In the genomic region with DNA sequence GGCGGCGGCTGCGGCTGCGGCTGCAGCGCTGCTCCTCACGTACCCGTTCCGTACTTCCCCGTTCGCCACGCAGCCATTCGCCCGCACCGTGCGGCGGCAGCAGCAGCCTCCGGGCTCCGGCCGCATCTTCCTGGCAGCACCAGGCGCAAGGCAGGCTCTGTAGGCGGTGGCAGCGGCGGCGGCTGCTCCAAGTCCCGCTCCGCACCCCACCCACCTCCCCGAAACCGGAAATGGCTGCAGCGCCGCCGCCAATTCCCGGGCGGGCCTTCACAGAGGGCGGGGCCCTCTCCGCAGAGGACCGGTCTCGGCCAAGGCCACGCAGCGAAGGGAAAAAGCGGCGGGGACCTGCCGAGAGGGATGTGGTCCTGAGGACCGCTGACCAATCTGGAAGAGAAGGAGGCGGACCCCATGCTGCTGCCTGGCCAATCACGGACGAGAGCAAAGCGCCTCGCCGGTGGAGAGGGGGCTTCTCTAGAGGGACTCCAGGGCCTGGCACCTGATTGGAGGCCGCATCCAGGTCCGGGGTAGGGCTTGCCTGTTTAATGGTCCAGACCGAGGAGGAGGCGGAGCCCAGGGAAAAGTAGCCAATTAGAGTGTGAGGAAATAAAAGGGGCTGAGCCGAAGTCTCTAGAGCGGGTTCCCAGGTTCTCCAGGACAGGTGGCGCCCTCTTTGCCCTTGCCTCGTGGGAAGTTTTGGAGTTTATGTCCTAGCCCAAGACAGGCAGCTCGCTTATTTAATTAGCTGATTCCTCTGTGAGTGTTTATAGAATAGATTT, we compare ENCODE assay signal across 1 cellular context.
TF ChIP-seq lines count a peak whose summit lies in the region.

A gene with protein sequence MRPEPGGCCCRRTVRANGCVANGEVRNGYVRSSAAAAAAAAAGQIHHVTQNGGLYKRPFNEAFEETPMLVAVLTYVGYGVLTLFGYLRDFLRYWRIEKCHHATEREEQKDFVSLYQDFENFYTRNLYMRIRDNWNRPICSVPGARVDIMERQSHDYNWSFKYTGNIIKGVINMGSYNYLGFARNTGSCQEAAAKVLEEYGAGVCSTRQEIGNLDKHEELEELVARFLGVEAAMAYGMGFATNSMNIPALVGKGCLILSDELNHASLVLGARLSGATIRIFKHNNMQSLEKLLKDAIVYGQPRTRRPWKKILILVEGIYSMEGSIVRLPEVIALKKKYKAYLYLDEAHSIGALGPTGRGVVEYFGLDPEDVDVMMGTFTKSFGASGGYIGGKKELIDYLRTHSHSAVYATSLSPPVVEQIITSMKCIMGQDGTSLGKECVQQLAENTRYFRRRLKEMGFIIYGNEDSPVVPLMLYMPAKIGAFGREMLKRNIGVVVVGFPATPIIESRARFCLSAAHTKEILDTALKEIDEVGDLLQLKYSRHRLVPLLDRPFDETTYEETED (minus strand): TSS at position 184 of the 776 bp plus-strand sequence. CDS start 58 bp downstream, at position 126.

TF ChIP-seq in A549, 52 proteins besides CTCF, POLR2A, EP300 and RAD21 (continued from another document):
- no peak for TF ChIP-seq HOXB5 (CRISPR knock-in tag; IDR thresholded peaks at IDR 0.05)
- TF ChIP-seq, protein P1, sequence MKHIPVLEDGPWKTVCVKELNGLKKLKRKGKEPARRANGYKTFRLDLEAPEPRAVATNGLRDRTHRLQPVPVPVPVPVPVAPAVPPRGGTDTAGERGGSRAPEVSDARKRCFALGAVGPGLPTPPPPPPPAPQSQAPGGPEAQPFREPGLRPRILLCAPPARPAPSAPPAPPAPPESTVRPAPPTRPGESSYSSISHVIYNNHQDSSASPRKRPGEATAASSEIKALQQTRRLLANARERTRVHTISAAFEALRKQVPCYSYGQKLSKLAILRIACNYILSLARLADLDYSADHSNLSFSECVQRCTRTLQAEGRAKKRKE (CRISPR knock-in tag; IDR thresholded peaks at IDR 0.05; ENCODE audit: low read depth): no peak
- TF ChIP-seq RNF2 (IDR thresholded peaks at IDR 0.05; ENCODE audit: borderline replicate concordance, low read depth): no peak
- TF ChIP-seq POLR2AphosphoS2 (conservative IDR thresholded peaks at IDR 0.05; ENCODE audit: low read length): no peak
- 0 out of 2 replicates have a peak, but pooled peaks have one; percentile 56 for TF ChIP-seq PHF8 (IDR thresholded peaks at IDR 0.05; ENCODE audit: borderline replicate concordance, low read depth)
- TF ChIP-seq, protein P2, sequence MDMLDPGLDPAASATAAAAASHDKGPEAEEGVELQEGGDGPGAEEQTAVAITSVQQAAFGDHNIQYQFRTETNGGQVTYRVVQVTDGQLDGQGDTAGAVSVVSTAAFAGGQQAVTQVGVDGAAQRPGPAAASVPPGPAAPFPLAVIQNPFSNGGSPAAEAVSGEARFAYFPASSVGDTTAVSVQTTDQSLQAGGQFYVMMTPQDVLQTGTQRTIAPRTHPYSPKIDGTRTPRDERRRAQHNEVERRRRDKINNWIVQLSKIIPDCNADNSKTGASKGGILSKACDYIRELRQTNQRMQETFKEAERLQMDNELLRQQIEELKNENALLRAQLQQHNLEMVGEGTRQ (IDR thresholded peaks at IDR 0.05): peak; percentile 91
- TF ChIP-seq, protein P3, sequence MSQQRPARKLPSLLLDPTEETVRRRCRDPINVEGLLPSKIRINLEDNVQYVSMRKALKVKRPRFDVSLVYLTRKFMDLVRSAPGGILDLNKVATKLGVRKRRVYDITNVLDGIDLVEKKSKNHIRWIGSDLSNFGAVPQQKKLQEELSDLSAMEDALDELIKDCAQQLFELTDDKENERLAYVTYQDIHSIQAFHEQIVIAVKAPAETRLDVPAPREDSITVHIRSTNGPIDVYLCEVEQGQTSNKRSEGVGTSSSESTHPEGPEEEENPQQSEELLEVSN (IDR thresholded peaks at IDR 0.05; ENCODE audit: borderline replicate concordance, low read depth): peak; percentile 82; the same call in 1 of the 2 replicates
- TF ChIP-seq, protein P4, sequence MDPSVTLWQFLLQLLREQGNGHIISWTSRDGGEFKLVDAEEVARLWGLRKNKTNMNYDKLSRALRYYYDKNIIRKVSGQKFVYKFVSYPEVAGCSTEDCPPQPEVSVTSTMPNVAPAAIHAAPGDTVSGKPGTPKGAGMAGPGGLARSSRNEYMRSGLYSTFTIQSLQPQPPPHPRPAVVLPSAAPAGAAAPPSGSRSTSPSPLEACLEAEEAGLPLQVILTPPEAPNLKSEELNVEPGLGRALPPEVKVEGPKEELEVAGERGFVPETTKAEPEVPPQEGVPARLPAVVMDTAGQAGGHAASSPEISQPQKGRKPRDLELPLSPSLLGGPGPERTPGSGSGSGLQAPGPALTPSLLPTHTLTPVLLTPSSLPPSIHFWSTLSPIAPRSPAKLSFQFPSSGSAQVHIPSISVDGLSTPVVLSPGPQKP (IDR thresholded peaks at IDR 0.05; ENCODE audit: low read depth, low read length): no peak
- TF ChIP-seq RFX5 (IDR thresholded peaks at IDR 0.05): peak; percentile 71
- no peak for TF ChIP-seq RARB (CRISPR knock-in tag; IDR thresholded peaks at IDR 0.05)
- no peak for TF ChIP-seq KDM1A (IDR thresholded peaks at IDR 0.05; ENCODE audit: low read depth)
- TF ChIP-seq FOSL2 (IDR thresholded peaks at IDR 0.05): no peak
- no peak for TF ChIP-seq FOSL2 (CRISPR knock-in tag; IDR thresholded peaks at IDR 0.05)
- TF ChIP-seq ZFP36 (IDR thresholded peaks at IDR 0.05; ENCODE audit: borderline replicate concordance, partially characterized antibody): no peak
- TF ChIP-seq ZNF302 (CRISPR knock-in tag; IDR thresholded peaks at IDR 0.05): no peak
- TF ChIP-seq SREBF2 (IDR thresholded peaks at IDR 0.05): no peak
- no peak for TF ChIP-seq TP53 (CRISPR knock-in tag; IDR thresholded peaks at IDR 0.05)
- TF ChIP-seq HOXB13 (CRISPR knock-in tag; IDR thresholded peaks at IDR 0.05; ENCODE audit: low read depth): no peak
- TF ChIP-seq, protein P5, sequence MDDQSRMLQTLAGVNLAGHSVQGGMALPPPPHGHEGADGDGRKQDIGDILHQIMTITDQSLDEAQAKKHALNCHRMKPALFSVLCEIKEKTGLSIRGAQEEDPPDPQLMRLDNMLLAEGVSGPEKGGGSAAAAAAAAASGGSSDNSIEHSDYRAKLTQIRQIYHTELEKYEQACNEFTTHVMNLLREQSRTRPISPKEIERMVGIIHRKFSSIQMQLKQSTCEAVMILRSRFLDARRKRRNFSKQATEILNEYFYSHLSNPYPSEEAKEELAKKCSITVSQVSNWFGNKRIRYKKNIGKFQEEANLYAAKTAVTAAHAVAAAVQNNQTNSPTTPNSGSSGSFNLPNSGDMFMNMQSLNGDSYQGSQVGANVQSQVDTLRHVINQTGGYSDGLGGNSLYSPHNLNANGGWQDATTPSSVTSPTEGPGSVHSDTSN (IDR thresholded peaks at IDR 0.05): no peak; the same call in 1 of the 2 replicates
- TF ChIP-seq ESRRA (IDR thresholded peaks at IDR 0.05; ENCODE audit: borderline replicate concordance, low read length): peak; percentile 54; the same call in 1 of the 2 replicates
- no peak for TF ChIP-seq EHMT2 (IDR thresholded peaks at IDR 0.05; ENCODE audit: low read depth)
- TF ChIP-seq NFE2L2 (conservative IDR thresholded peaks at IDR 0.05; ENCODE audit: low read length): no peak
- TF ChIP-seq MAFK (IDR thresholded peaks at IDR 0.05; ENCODE audit: partially characterized antibody): no peak
- TF ChIP-seq CHD4 (IDR thresholded peaks at IDR 0.05; ENCODE audit: borderline replicate concordance): no peak
- TF ChIP-seq, protein P6, sequence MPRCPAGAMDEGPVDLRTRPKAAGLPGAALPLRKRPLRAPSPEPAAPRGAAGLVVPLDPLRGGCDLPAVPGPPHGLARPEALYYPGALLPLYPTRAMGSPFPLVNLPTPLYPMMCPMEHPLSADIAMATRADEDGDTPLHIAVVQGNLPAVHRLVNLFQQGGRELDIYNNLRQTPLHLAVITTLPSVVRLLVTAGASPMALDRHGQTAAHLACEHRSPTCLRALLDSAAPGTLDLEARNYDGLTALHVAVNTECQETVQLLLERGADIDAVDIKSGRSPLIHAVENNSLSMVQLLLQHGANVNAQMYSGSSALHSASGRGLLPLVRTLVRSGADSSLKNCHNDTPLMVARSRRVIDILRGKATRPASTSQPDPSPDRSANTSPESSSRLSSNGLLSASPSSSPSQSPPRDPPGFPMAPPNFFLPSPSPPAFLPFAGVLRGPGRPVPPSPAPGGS (IDR thresholded peaks at IDR 0.05): peak; percentile 51; the same call in 1 of the 3 replicates
- peak; percentile 44; the same call in 1 of the 2 replicates for TF ChIP-seq MAZ (IDR thresholded peaks at IDR 0.05; ENCODE audit: borderline replicate concordance, low read depth, low read length)
- TF ChIP-seq FOSB (CRISPR knock-in tag; IDR thresholded peaks at IDR 0.05): no peak
- TF ChIP-seq EHF (CRISPR knock-in tag; IDR thresholded peaks at IDR 0.05): no peak
- no peak for TF ChIP-seq CBX8 (IDR thresholded peaks at IDR 0.05)
- TF ChIP-seq HEYL (CRISPR knock-in tag; IDR thresholded peaks at IDR 0.05): no peak
- no peak for TF ChIP-seq RCOR1 (IDR thresholded peaks at IDR 0.05; ENCODE audit: low read depth, low read length)
